ENCODE assay signal across 11 cellular contexts in the genomic region with DNA sequence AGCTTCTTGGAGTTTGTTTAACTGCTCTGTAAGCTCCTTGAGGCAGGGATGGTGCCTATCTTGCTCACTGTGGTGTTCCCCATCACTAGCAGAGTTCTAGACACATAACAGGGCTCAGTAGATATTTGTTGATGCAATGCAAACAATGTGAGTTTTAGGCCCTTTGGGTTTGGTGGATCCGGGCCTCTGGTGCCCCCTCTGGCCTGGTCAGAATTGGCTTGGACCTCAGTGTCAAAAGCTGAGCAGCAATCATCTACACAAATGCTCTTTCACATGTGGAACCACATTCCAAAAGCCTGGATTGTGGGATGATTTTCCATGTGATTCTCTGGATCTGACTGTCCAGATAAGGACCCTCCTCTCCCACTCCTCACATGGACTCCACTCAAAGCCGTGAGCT. TPM values are rescaled to one million over a fixed set of nuclear protein-coding genes. Genes with fewer than 3 reads are reported as not detected.
DNase-seq lines count a peak whose midpoint lies in the region; ATAC-seq and TF ChIP-seq lines count a peak whose summit lies in the region.
"Had no signal": no experiment of that assay in that cellular context is flagged by ENCODE, and none has a peak within 500 bp of the region (broad histone marks: within the 10 kb centered on the region; RNA-seq: fewer than 3 reads in every experiment).

No MANE protein-coding gene starts in this region.

- no peak overlapping the region for H3K4me3 ChIP-seq in lower lobe of right lung
- H3K4me3 ChIP-seq: thyroid gland had no signal

- H4K5ac ChIP-seq in H9 (ENCODE audit: insufficient read length, low read depth, low read length), result no peak overlapping the region

- H3K9me3 ChIP-seq in H9 (ENCODE audit: control insufficient read depth, low read depth, low read length) (no peaks in the 10 kb centered on the region), lower lobe of right lung (no peaks in the 10 kb centered on the region)
- H3K9me3 ChIP-seq: thyroid gland had no signal

- H4K8ac ChIP-seq in H9 (replicated peaks; ENCODE audit: insufficient read length, low read depth, low read length), result no peak overlapping the region

- CTCF ChIA-PET in Calu3 (lab: Charles Lee), result no interaction called here

- no peak overlapping the region for H2BK15ac ChIP-seq in H9 (ENCODE audit: low read depth, low read length)

- no peaks in the 10 kb centered on the region for H3K79me2 ChIP-seq in H9 (ENCODE audit: insufficient read depth, low read length)

- no peak for ATAC-seq in lower lobe of right lung

- H4K91ac ChIP-seq in H9 (ENCODE audit: insufficient read length, low read depth, low read length), result no peak overlapping the region

- no peak for TF ChIP-seq CTCF in Calu3 (IDR thresholded peaks at IDR 0.05; ENCODE audit: unreplicated experiment)
- TF ChIP-seq CTCF in H9 (conservative IDR thresholded peaks at IDR 0.05), result peak; percentile 55
- peak; percentile 29 for TF ChIP-seq CTCF in lower lobe of right lung (IDR thresholded peaks at IDR 0.05)

- BruUV-seq in Calu3 (replicated peaks; lab: Mats Ljungman, UMichigan), result no TSS peak

- H3K27ac Mint-ChIP-seq in Calu3 (ENCODE audit: unreplicated experiment) (no peak overlapping the region), H9 (no peak overlapping the region; a peak in 1 of 7 replicates)
- H3K27ac Mint-ChIP-seq: activated naive CD8-positive, alpha-beta T cell had no signal

- H2BK120ac ChIP-seq in H9 (ENCODE audit: low read depth, low read length, poor library complexity, severe bottlenecking), result no peak overlapping the region

- intact Hi-C loops in Calu3 (cut with micrococcal nuclease; ENCODE audit: unreplicated experiment) (no loop called here), lower lobe of right lung (cut with DNase I) (no loop called here)

- H3K9ac ChIP-seq in H9 (ENCODE audit: extremely low read depth, insufficient read length, low read length), result no peak overlapping the region

- H2BK5ac ChIP-seq in H9 (ENCODE audit: insufficient read length, low read length), result no peak overlapping the region

- no peak overlapping the region for H2BK20ac ChIP-seq in H9 (ENCODE audit: low read depth, low read length, poor library complexity, severe bottlenecking)

- no peaks in the 10 kb centered on the region for H3K36me3 Mint-ChIP-seq in Calu3 (ENCODE audit: insufficient read depth, unreplicated experiment)
- no peaks in the 10 kb centered on the region; a peak in 1 of 7 replicates for H3K36me3 Mint-ChIP-seq in H9 (ENCODE audit: insufficient read depth in 1 of 3, low read depth in 3 of 3)

- H3K4me1 ChIP-seq in H9 (ENCODE audit: insufficient read depth, low read length) (no peaks in the 10 kb centered on the region), lower lobe of right lung (peaks cover 9% of the 10 kb centered on the region)

- WGBS in H9 (ENCODE audit: extremely low coverage, insufficient read length, low lambda C conversion rate), result no CpG with 5 or more reads among the region's 2 CpGs

- no peak overlapping the region for H3T11ph ChIP-seq in H9 (ENCODE audit: low read length)

- peak; percentile 22 for DNase-seq in Calu3
- DNase-seq in H9, result no peak
- no peak for DNase-seq in lower lobe of right lung
- no peak for DNase-seq in hippocampal formation (lab: John Stamatoyannopoulos, UW)
- DNase-seq in KBM-7, result no peak
- no peak for DNase-seq in SHP77 (lab: John Stamatoyannopoulos, UW)
- no peak for DNase-seq in NCI-H146 treated with DMSO at 0.1 percent for 48 hours (lab: John Stamatoyannopoulos, UW; ENCODE audit: unreplicated experiment)
- DNase-seq: activated CD4-positive, alpha-beta T cell treated with anti-CD3 and anti-CD28 coated beads for 48 hours; thyroid gland had no signal

- H3K9me3 Mint-ChIP-seq in Calu3 (ENCODE audit: low read depth, unreplicated experiment) (no peaks in the 10 kb centered on the region), H9 (no peaks in the 10 kb centered on the region; a peak in 2 of 5 replicates)

- H3K27me3 Mint-ChIP-seq in Calu3 (ENCODE audit: unreplicated experiment) (no peaks in the 10 kb centered on the region), H9 (ENCODE audit: low read depth) (peaks cover 1% of the 10 kb centered on the region; the same call in 1 of the 2 replicates)
- H3K27me3 Mint-ChIP-seq: activated naive CD8-positive, alpha-beta T cell had no signal

- no peaks in the 10 kb centered on the region for H3K27me3 ChIP-seq in H9 (ENCODE audit: insufficient read depth, low read length)
- no peaks in the 10 kb centered on the region for H3K27me3 ChIP-seq in lower lobe of right lung (ENCODE audit: low read depth)
- H3K27me3 ChIP-seq: thyroid gland had no signal

- H3K36me3 ChIP-seq in lower lobe of right lung, result no peaks in the 10 kb centered on the region
- H3K36me3 ChIP-seq: thyroid gland had no signal

- H2AK5ac ChIP-seq in H9 (ENCODE audit: insufficient read length, low read length), result no peak overlapping the region

- no peak overlapping the region for H2AFZ ChIP-seq in H9 (ENCODE audit: low read length)

- no peaks in the 10 kb centered on the region for H3K4me1 Mint-ChIP-seq in Calu3 (ENCODE audit: low read depth, unreplicated experiment)
- H3K4me1 Mint-ChIP-seq in H9, result peaks cover 16 to 24% of the 10 kb centered on the region in 2 experiments

- H3K79me1 ChIP-seq in H9 (ENCODE audit: insufficient read depth, low read depth, low read length, poor library complexity, severe bottlenecking), result no peaks in the 10 kb centered on the region

- H3K23me2 ChIP-seq in H9 (ENCODE audit: insufficient read length, low read depth, low read length, poor library complexity, severe bottlenecking), result no peaks in the 10 kb centered on the region

- in situ Hi-C loops in KBM-7 (cut with MboI; ENCODE audit: low pct_unique_long_range_greater_than_20kb, low sequenced_read_pairs), result no loop called here

- H3K14ac ChIP-seq in H9 (ENCODE audit: insufficient read depth, low read length), result no peak overlapping the region

- no peak overlapping the region for H3K23ac ChIP-seq in H9 (ENCODE audit: insufficient read length, low read depth, low read length)

- H3K4me3 Mint-ChIP-seq in Calu3 (ENCODE audit: low read depth, unreplicated experiment) (no peak overlapping the region), H9 (no peak overlapping the region)
- H3K4me3 Mint-ChIP-seq: activated naive CD8-positive, alpha-beta T cell had no signal

- H3K18ac ChIP-seq in H9 (ENCODE audit: insufficient read length, low read depth, low read length), result no peak overlapping the region

- no peak overlapping the region for H3K4me2 ChIP-seq in H9 (ENCODE audit: insufficient read depth, insufficient read length, low read length)

- no peak overlapping the region for H3K4ac ChIP-seq in H9 (ENCODE audit: low read depth, low read length)

- no peak overlapping the region for H3K56ac ChIP-seq in H9 (ENCODE audit: insufficient read length, low read depth, low read length)

- no peaks in the 10 kb centered on the region for H4K20me1 ChIP-seq in H9 (ENCODE audit: control insufficient read depth, insufficient read depth, insufficient read length)

- no peak overlapping the region for H2BK12ac ChIP-seq in H9 (ENCODE audit: insufficient read length, low read depth, low read length)

- H3K27ac ChIP-seq in H9 (ENCODE audit: insufficient read length, low read depth, low read length), result no peak overlapping the region
- peak overlapping the region; percentile 19 for H3K27ac ChIP-seq in angular gyrus (ENCODE audit: low read depth, low read length)
- no peak overlapping the region for H3K27ac ChIP-seq in lower lobe of right lung
- H3K27ac ChIP-seq: thyroid gland had no signal

RNA-seq across cellular contexts. Expression of gene BCAR3, which starts 53.4 kb away (rescaled TPM):
- total RNA-seq in Calu3 (2022), result 15.6 and 15.7 TPM in 2 replicates
- total RNA-seq in H9 (2021), result 4.9 and 5.6 TPM in 2 replicates
- 24.9 TPM for total RNA-seq in lower lobe of right lung
